ENCODE assay signal across 10 cellular contexts in genomic region chrX:139692506-139692849, GRCh38. TPM values are rescaled to one million over a fixed set of nuclear protein-coding genes. Genes with fewer than 3 reads are reported as not detected.
A peak's percentile ranks its signal among the peaks of the same experiment; 100 is the strongest.
DNase-seq lines count a peak whose midpoint lies in the region; ATAC-seq and TF ChIP-seq lines count a peak whose summit lies in the region.
"Had no signal": no experiment of that assay in that cellular context is flagged by ENCODE, and none has a peak within 500 bp of the region (broad histone marks: within the 10 kb centered on the region; RNA-seq: fewer than 3 reads in every experiment).

No MANE protein-coding gene starts in this region.

- no peak overlapping the region for H3K4me3 Mint-ChIP-seq in activated T-cell treated with anti-CD3 and anti-CD28 coated beads, Interleukin-2, amount 50 U/mL, for 24 hours

- H3K4me2 ChIP-seq in neural cell (ENCODE audit: low read length) = no peak overlapping the region

- peak overlapping the region; percentile 75 for H3K4me3 ChIP-seq in ACC112 (ENCODE audit: low read depth, low read length)
- H3K4me3 ChIP-seq in epithelial cell of esophagus (ENCODE audit: low read length) = no peak overlapping the region
- H3K4me3 ChIP-seq in neural cell (ENCODE audit: low read length) = peak overlapping the region; percentile 59

- H3K4me1 Mint-ChIP-seq in activated T-cell treated with anti-CD3 and anti-CD28 coated beads, Interleukin-2, amount 50 U/mL, for 24 hours (ENCODE audit: low read depth) = peaks cover 1% of the 10 kb centered on the region

- H3K27me3 Mint-ChIP-seq in activated T-cell treated with anti-CD3 and anti-CD28 coated beads, Interleukin-2, amount 50 U/mL, for 24 hours = peaks cover 25% of the 10 kb centered on the region

- no peaks in the 10 kb centered on the region for H3K36me3 Mint-ChIP-seq in activated T-cell treated with anti-CD3 and anti-CD28 coated beads, Interleukin-2, amount 50 U/mL, for 24 hours (ENCODE audit: low read depth)

- H3K27ac Mint-ChIP-seq in activated T-cell treated with anti-CD3 and anti-CD28 coated beads, Interleukin-2, amount 50 U/mL, for 24 hours = no peak overlapping the region

- peak overlapping the region; percentile 22 for H2AFZ ChIP-seq in ACC112 (ENCODE audit: low read length, unreplicated experiment)
- no peak overlapping the region for H2AFZ ChIP-seq in neural cell (ENCODE audit: low read depth, low read length)

- no peaks in the 10 kb centered on the region for H3K9me2 ChIP-seq in neural cell (ENCODE audit: insufficient read depth, low read length)

- no peaks in the 10 kb centered on the region for H4K20me1 ChIP-seq in neural cell (ENCODE audit: insufficient read depth)

- TF ChIP-seq EP300 in neural cell (conservative IDR thresholded peaks at IDR 0.05; ENCODE audit: poor library complexity, severe bottlenecking) = no peak

- H3K27me3 ChIP-seq in ACC112 (ENCODE audit: insufficient read depth, low read length) (peaks cover 6% of the 10 kb centered on the region; the same call in 1 of the 2 replicates), neural cell (ENCODE audit: insufficient read depth, low read depth, low read length) (peaks cover 22% of the 10 kb centered on the region)

- TF ChIP-seq RAD21 in neural cell (conservative IDR thresholded peaks at IDR 0.05) = no peak

- H3K36me3 ChIP-seq in ACC112 (ENCODE audit: insufficient read depth, low read length) (no peaks in the 10 kb centered on the region), neural cell (ENCODE audit: insufficient read depth, low read length) (no peaks in the 10 kb centered on the region)

- H3K4me1 ChIP-seq in ACC112 (ENCODE audit: control insufficient read depth, insufficient read depth, low read length, unreplicated experiment) = no peaks in the 10 kb centered on the region

- no peak overlapping the region for H3K9ac ChIP-seq in neural cell (ENCODE audit: low read length)

- peak; percentile 0 for DNase-seq in epithelial cell of esophagus (ENCODE audit: low read depth)
- no peak for DNase-seq in activated T-cell treated with anti-CD3 and anti-CD28 coated beads, Interleukin-2, amount 50 U/mL, for 24 hours
- no peak for DNase-seq in activated CD4-positive, alpha-beta T cell treated with anti-CD3 and anti-CD28 coated beads for 1 hour
- DNase-seq: left colon, T1000 had no signal

- H3K27ac ChIP-seq in ACC112 (ENCODE audit: low read depth, low read length) (no peak overlapping the region), neural cell (ENCODE audit: low read length) (no peak overlapping the region)

- TF ChIP-seq CTCF in epithelial cell of esophagus (IDR thresholded peaks at IDR 0.05; ENCODE audit: insufficient read depth, low read depth, low read length, missing control alignments) (no peak), neural cell (IDR thresholded peaks at IDR 0.05; ENCODE audit: poor library complexity, severe bottlenecking) (no peak)

- no peaks in the 10 kb centered on the region for H3F3A ChIP-seq in neural cell (ENCODE audit: insufficient read depth, low read length, poor library complexity, severe bottlenecking)

- no peaks in the 10 kb centered on the region for H3K79me2 ChIP-seq in ACC112 (ENCODE audit: control insufficient read depth, insufficient read depth, low read length, unreplicated experiment)
- H3K79me2 ChIP-seq in neural cell (replicated peaks; ENCODE audit: insufficient read depth, low read length) = no peaks in the 10 kb centered on the region

- ATAC-seq in HG03025 (IDR thresholded peaks at IDR 0.05; ENCODE audit: low FRiP score, unreplicated experiment) = peak; percentile 57
- no peak for ATAC-seq in HG02970 (IDR thresholded peaks at IDR 0.05; ENCODE audit: low FRiP score, unreplicated experiment)
- no peak for ATAC-seq in HG02981 (IDR thresholded peaks at IDR 0.05; ENCODE audit: unreplicated experiment)
- ATAC-seq: left colon had no signal

- H3K9me3 ChIP-seq in neural cell (ENCODE audit: low read length) = no peaks in the 10 kb centered on the region

- H3K9me3 Mint-ChIP-seq in activated T-cell treated with anti-CD3 and anti-CD28 coated beads, Interleukin-2, amount 50 U/mL, for 24 hours = no peaks in the 10 kb centered on the region

TF ChIP-seq in neural cell, 6 proteins besides CTCF, POLR2A, EP300 and RAD21:
- TF ChIP-seq REST (IDR thresholded peaks at IDR 0.05; ENCODE audit: borderline replicate concordance) = no peak
- no peak for TF ChIP-seq POLR2AphosphoS5 (IDR thresholded peaks at IDR 0.05)
- TF ChIP-seq MXI1 (conservative IDR thresholded peaks at IDR 0.05; ENCODE audit: poor library complexity, severe bottlenecking) = no peak
- no peak for TF ChIP-seq EZH2 (IDR thresholded peaks at IDR 0.05; ENCODE audit: borderline replicate concordance, insufficient read depth, low read length, poor library complexity, severe bottlenecking)
- no peak for TF ChIP-seq SMC3 (conservative IDR thresholded peaks at IDR 0.05; ENCODE audit: poor library complexity)
- TF ChIP-seq TAF1 (IDR thresholded peaks at IDR 0.05; ENCODE audit: low read depth) = no peak

RNA-seq across cellular contexts. Expression of gene MCF2, which starts 15.5 kb away (rescaled TPM):
- 11.1 and 16.0 TPM in 2 replicates for polyA plus RNA-seq in neural cell
- 12.9 and 16.3 TPM in 2 replicates for polyA minus RNA-seq in neural cell
